ENCODE assay signal across 22 cellular contexts in genomic region chrX:44891642-44892041, GRCh38. TPM values are rescaled to one million over a fixed set of nuclear protein-coding genes. Genes with fewer than 3 reads are reported as not detected.
DNase-seq lines count a peak whose midpoint lies in the region; ATAC-seq, FAIRE-seq and TF ChIP-seq lines count a peak whose summit lies in the region.
"Had no signal": no experiment of that assay in that cellular context is flagged by ENCODE, and none has a peak within 500 bp of the region (broad histone marks: within the 10 kb centered on the region; RNA-seq: fewer than 3 reads in every experiment).

No MANE protein-coding gene starts in this region.

- H4K8ac ChIP-seq in trophoblast cell (ENCODE audit: low read depth, low read length) = no peak overlapping the region

- no peak overlapping the region for H3K27ac Mint-ChIP-seq in activated CD4-positive, alpha-beta memory T cell treated with anti-CD3 and anti-CD28 coated beads for 36 hours

- H2AFZ ChIP-seq in trophoblast cell (ENCODE audit: insufficient read depth, low read length, poor library complexity) = no peak overlapping the region

- no peak overlapping the region for H3K4me2 ChIP-seq in trophoblast cell (ENCODE audit: low read length)
- H3K4me2 ChIP-seq: SK-N-SH had no signal

- H4K12ac ChIP-seq in trophoblast cell (ENCODE audit: low read depth, low read length) = no peak overlapping the region

- peak; percentile 89 for DNase-seq in LNCaP clone FGC (ENCODE audit: low read depth)
- no peak for DNase-seq in trophoblast cell
- DNase-seq in activated CD4-positive, alpha-beta memory T cell treated with anti-CD3 and anti-CD28 coated beads for 36 hours = no peak
- DNase-seq in NCI-H2227 treated with DMSO at 0.1 percent for 48 hours (lab: John Stamatoyannopoulos, UW) = no peak
- no peak for DNase-seq in activated CD4-positive, alpha-beta T cell treated with anti-CD3 and anti-CD28 coated beads, Interleukin-2, amount 50 U/mL, for 48 hours
- DNase-seq: C1 segment of cervical spinal cord, DND-41, NCI-H1417, NCI-H187, NCI-H2107, NCI-H510A treated with DMSO at 0.1 percent for 48 hours, NCI-H774, SHP77 treated with DMSO at 0.1 percent for 48 hours, SK-N-SH had no signal

- no peaks in the 10 kb centered on the region for H3K27me3 Mint-ChIP-seq in activated CD4-positive, alpha-beta memory T cell treated with anti-CD3 and anti-CD28 coated beads for 36 hours

- H3K79me2 ChIP-seq in trophoblast cell (ENCODE audit: control insufficient read depth, insufficient read depth, low read length, poor library complexity) = peaks cover 2% of the 10 kb centered on the region

- no peak overlapping the region for H3K4me3 Mint-ChIP-seq in activated CD4-positive, alpha-beta memory T cell treated with anti-CD3 and anti-CD28 coated beads for 36 hours

- no peaks in the 10 kb centered on the region for H3K9me3 ChIP-seq in trophoblast cell (ENCODE audit: insufficient read depth, low read depth, low read length)

- H2BK12ac ChIP-seq in trophoblast cell (ENCODE audit: low read length) = no peak overlapping the region

- TF ChIP-seq CTCF in C4-2B (conservative IDR thresholded peaks at IDR 0.05) = no peak
- no peak for TF ChIP-seq CTCF in LNCaP clone FGC (IDR thresholded peaks at IDR 0.05; ENCODE audit: control insufficient read depth, extremely low read depth, insufficient read depth)

- H3K27me3 ChIP-seq in trophoblast cell (ENCODE audit: insufficient read depth, low read length) = no peaks in the 10 kb centered on the region

- no peak overlapping the region for H3K18ac ChIP-seq in trophoblast cell (ENCODE audit: low read length)

- H3K4me3 ChIP-seq in LNCaP clone FGC (ENCODE audit: low read depth, low read length) = peak overlapping the region; percentile 45
- no peak overlapping the region for H3K4me3 ChIP-seq in trophoblast cell (ENCODE audit: low read depth, low read length)
- H3K4me3 ChIP-seq: K562 had no signal

- H3K9me3 Mint-ChIP-seq in activated CD4-positive, alpha-beta memory T cell treated with anti-CD3 and anti-CD28 coated beads for 36 hours = peaks cover 8% of the 10 kb centered on the region

- H3K9ac ChIP-seq in trophoblast cell (ENCODE audit: low read length) = no peak overlapping the region
- H3K9ac ChIP-seq: SK-N-SH had no signal

- H3K4ac ChIP-seq in trophoblast cell (ENCODE audit: low read depth, low read length) = peak overlapping the region; percentile 79

- CTCF ChIA-PET in activated CD4-positive, alpha-beta memory T cell treated with anti-CD3 and anti-CD28 coated beads for 36 hours (lab: Charles Lee) = no interaction called here

- no peaks in the 10 kb centered on the region for H3K79me1 ChIP-seq in trophoblast cell (ENCODE audit: low read length)

- WGBS in trophoblast cell (ENCODE audit: extremely low coverage, insufficient coverage, insufficient read length) = no CpG with 5 or more reads among the region's 6 CpGs

- H3K4me1 Mint-ChIP-seq in activated CD4-positive, alpha-beta memory T cell treated with anti-CD3 and anti-CD28 coated beads for 36 hours (ENCODE audit: low read depth) = peaks cover 31% of the 10 kb centered on the region

- no peak overlapping the region for H2BK120ac ChIP-seq in trophoblast cell (ENCODE audit: insufficient read depth, low read length, poor library complexity)

- H4K91ac ChIP-seq in trophoblast cell (ENCODE audit: low read depth, low read length) = no peak overlapping the region

- POLR2A ChIA-PET in activated CD4-positive, alpha-beta memory T cell treated with anti-CD3 and anti-CD28 coated beads for 36 hours (lab: Charles Lee) = no interaction called here

- H2AK5ac ChIP-seq in trophoblast cell (ENCODE audit: low read length) = no peak overlapping the region

- H3K14ac ChIP-seq in trophoblast cell (ENCODE audit: low read length) = no peak overlapping the region

- no peak overlapping the region for H3K23ac ChIP-seq in trophoblast cell (ENCODE audit: low read length)

- FAIRE-seq in colon (lab: Jason Lieb, UNC) = peak; percentile 47
- FAIRE-seq: K562 had no signal

- intact Hi-C loops in activated CD4-positive, alpha-beta memory T cell treated with anti-CD3 and anti-CD28 coated beads for 36 hours (cut with micrococcal nuclease) = no loop called here

- ATAC-seq in GM19397 (IDR thresholded peaks at IDR 0.05; ENCODE audit: unreplicated experiment) = no peak
- ATAC-seq: HCT116, K562 had no signal

- no peak overlapping the region for H2BK5ac ChIP-seq in trophoblast cell (ENCODE audit: low read depth, low read length, poor library complexity)

- no peaks in the 10 kb centered on the region for H3K36me3 ChIP-seq in trophoblast cell (ENCODE audit: control insufficient read depth in 1 of 2, insufficient read depth in 2 of 2, low read length in 2 of 2)

- H3K27ac ChIP-seq in C4-2B (peak overlapping the region; percentile 98), trophoblast cell (ENCODE audit: low read depth, low read length) (no peak overlapping the region)

- no peaks in the 10 kb centered on the region for H3K4me1 ChIP-seq in trophoblast cell (ENCODE audit: control insufficient read depth in 1 of 2, insufficient read depth in 2 of 2, low read length in 2 of 2)

- peaks cover 8% of the 10 kb centered on the region for H3K36me3 Mint-ChIP-seq in activated CD4-positive, alpha-beta memory T cell treated with anti-CD3 and anti-CD28 coated beads for 36 hours

RNA-seq across cellular contexts. Expression of gene KDM6A, which starts 18.7 kb away (rescaled TPM):
- polyA plus RNA-seq in trophoblast cell (2013) = 60.3 and 60.8 TPM in 2 replicates
- 10 to 100 TPM; 20.9 to 21.5 TPM for total RNA-seq in activated CD4-positive, alpha-beta memory T cell treated with anti-CD3 and anti-CD28 coated beads for 36 hours

RNA-seq across cellular contexts. Expression of gene DUSP21, which starts 47.8 kb away (rescaled TPM):
- polyA plus RNA-seq in trophoblast cell (2013) = not detected in 2 replicates
- total RNA-seq in activated CD4-positive, alpha-beta memory T cell treated with anti-CD3 and anti-CD28 coated beads for 36 hours = not detected
- total RNA-seq: A673, G401, OCI-LY7 had no signal
- polyA plus RNA-seq: SK-N-SH had no signal
